Comparison of ENCODE assay signal across 9 cellular contexts in the genomic region with DNA sequence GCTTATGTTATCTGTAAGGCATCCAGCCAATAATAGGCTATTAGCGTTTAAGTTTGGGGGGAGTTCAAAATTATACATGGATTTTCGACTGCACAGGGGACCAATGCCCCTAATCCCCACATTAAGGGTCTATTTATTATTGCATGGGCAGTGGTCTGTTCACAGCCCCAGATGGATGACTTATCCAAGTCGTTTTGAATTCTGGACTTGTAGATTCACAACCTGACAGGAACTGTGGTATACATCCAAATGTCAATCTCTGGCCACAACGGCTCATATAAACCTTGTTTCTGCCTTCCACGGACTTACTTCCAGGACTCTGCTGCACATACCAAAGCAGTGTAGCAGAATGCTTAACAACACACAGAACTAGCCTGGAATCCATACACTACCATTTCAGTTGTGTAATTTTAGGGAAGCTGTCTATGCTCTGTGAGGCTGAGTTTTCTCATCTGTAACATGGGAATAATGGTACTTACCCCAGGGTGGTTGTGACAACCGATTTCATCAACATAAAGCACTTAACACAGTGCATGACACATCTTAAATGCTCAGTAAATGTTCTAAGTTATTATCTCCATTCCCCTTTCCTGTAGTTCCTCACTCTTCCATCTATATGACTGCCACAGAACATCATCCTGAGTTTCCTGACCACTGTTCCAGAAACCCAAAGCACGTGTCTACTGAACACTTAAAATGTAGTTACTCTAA. TPM values are rescaled to one million over a fixed set of nuclear protein-coding genes. Genes with fewer than 3 reads are reported as not detected.
A peak's percentile ranks its signal among the peaks of the same experiment; 100 is the strongest.
DNase-seq lines count a peak whose midpoint lies in the region; ATAC-seq and TF ChIP-seq lines count a peak whose summit lies in the region.
"Had no signal": no experiment of that assay in that cellular context is flagged by ENCODE, and none has a peak within 500 bp of the region (broad histone marks: within the 10 kb centered on the region; RNA-seq: fewer than 3 reads in every experiment).

No MANE protein-coding gene starts in this region.

- POLR2A ChIA-PET in activated CD8-positive, alpha-beta T cell treated with anti-CD3 and anti-CD28 coated beads, Interleukin-2, amount 10 ng/mL, durations not matched to agents 7 days and 5 days (lab: Charles Lee) = no interaction called here

- H3K4me3 Mint-ChIP-seq in T-helper 2 cell treated with Interferon-gamma antibody and Interleukin-4, amounts not matched to agents 5 μg/mL and 100 μg/mL, for 36 hours = peak overlapping the region; percentile 97
- H3K4me3 Mint-ChIP-seq in activated CD8-positive, alpha-beta T cell treated with anti-CD3 and anti-CD28 coated beads, Interleukin-2, amount 10 ng/mL, durations not matched to agents 7 days and 5 days = peak overlapping the region; percentile 66
- H3K4me3 Mint-ChIP-seq in stimulated activated effector memory CD8-positive, alpha-beta T cell treated with anti-CD3 and anti-CD28 coated beads, Interleukin-12 subunit alpha, Interleukin-12 subunit beta, amount 100 ng/mL, for 72 hours = peak overlapping the region; percentile 100

- peaks cover 62% of the 10 kb centered on the region for H3K36me3 Mint-ChIP-seq in T-helper 2 cell treated with Interferon-gamma antibody and Interleukin-4, amounts not matched to agents 5 μg/mL and 100 μg/mL, for 36 hours (ENCODE audit: low read depth)
- H3K36me3 Mint-ChIP-seq in activated CD8-positive, alpha-beta T cell treated with anti-CD3 and anti-CD28 coated beads, Interleukin-2, amount 10 ng/mL, durations not matched to agents 7 days and 5 days (ENCODE audit: low read depth) = peaks cover 73% of the 10 kb centered on the region
- H3K36me3 Mint-ChIP-seq in stimulated activated effector memory CD8-positive, alpha-beta T cell treated with anti-CD3 and anti-CD28 coated beads, Interleukin-12 subunit alpha, Interleukin-12 subunit beta, amount 100 ng/mL, for 72 hours = peaks cover 79% of the 10 kb centered on the region

- peaks cover 10% of the 10 kb centered on the region for H3K4me1 ChIP-seq in iPS-15b (ENCODE audit: control insufficient read depth, insufficient read depth, low read length)

- no peak for TF ChIP-seq POLR2A in lower leg skin (IDR thresholded peaks at IDR 0.05)

- WGBS in lower leg skin, 2 donors = 65 to 77% methylated on average over 7 of the region's 7 CpGs

- H3K4me3 ChIP-seq in iPS-15b (ENCODE audit: low read depth, low read length) (peak overlapping the region; percentile 1), lower leg skin (ENCODE audit: low read depth, poor library complexity, severe bottlenecking) (no peak overlapping the region)

- H3K4me1 Mint-ChIP-seq in T-helper 2 cell treated with Interferon-gamma antibody and Interleukin-4, amounts not matched to agents 5 μg/mL and 100 μg/mL, for 36 hours (ENCODE audit: low read depth) = peaks cover 39% of the 10 kb centered on the region
- H3K4me1 Mint-ChIP-seq in activated CD8-positive, alpha-beta T cell treated with anti-CD3 and anti-CD28 coated beads, Interleukin-2, amount 10 ng/mL, durations not matched to agents 7 days and 5 days (ENCODE audit: low read depth) = peaks cover 53% of the 10 kb centered on the region
- H3K4me1 Mint-ChIP-seq in stimulated activated effector memory CD8-positive, alpha-beta T cell treated with anti-CD3 and anti-CD28 coated beads, Interleukin-12 subunit alpha, Interleukin-12 subunit beta, amount 100 ng/mL, for 72 hours = peaks cover 46% of the 10 kb centered on the region

- peak overlapping the region; percentile 5 for H3K27ac Mint-ChIP-seq in T-helper 2 cell treated with Interferon-gamma antibody and Interleukin-4, amounts not matched to agents 5 μg/mL and 100 μg/mL, for 36 hours
- no peak overlapping the region for H3K27ac Mint-ChIP-seq in activated CD8-positive, alpha-beta T cell treated with anti-CD3 and anti-CD28 coated beads, Interleukin-2, amount 10 ng/mL, durations not matched to agents 7 days and 5 days
- H3K27ac Mint-ChIP-seq in stimulated activated effector memory CD8-positive, alpha-beta T cell treated with anti-CD3 and anti-CD28 coated beads, Interleukin-12 subunit alpha, Interleukin-12 subunit beta, amount 100 ng/mL, for 72 hours = no peak overlapping the region

- H3K36me3 ChIP-seq in iPS-15b (ENCODE audit: control insufficient read depth, insufficient read depth, low read length) = peaks cover 12% of the 10 kb centered on the region
- H3K36me3 ChIP-seq: thyroid gland had no signal

- DNase-seq in T-helper 2 cell treated with Interferon-gamma antibody and Interleukin-4, amounts not matched to agents 5 μg/mL and 100 μg/mL, for 36 hours (ENCODE audit: low spot score) = no peak
- DNase-seq in T-helper 2 cell = no peak
- DNase-seq in activated CD8-positive, alpha-beta T cell treated with anti-CD3 and anti-CD28 coated beads, Interleukin-2, amount 10 ng/mL, durations not matched to agents 7 days and 5 days = no peak
- DNase-seq in stimulated activated effector memory CD8-positive, alpha-beta T cell treated with anti-CD3 and anti-CD28 coated beads, Interleukin-12 subunit alpha, Interleukin-12 subunit beta, amount 100 ng/mL, for 72 hours (ENCODE audit: low spot score in 2 of 2) = peak in 1 of 2 donors; percentile 46
- DNase-seq in dedifferentiated amniotic fluid mesenchymal stem cell (ENCODE audit: extremely low spot score) = no peak
- no peak for DNase-seq in lower leg skin (ENCODE audit: low spot score in 2 of 2)
- DNase-seq in NCI-H146 treated with DMSO at 0.1 percent for 48 hours (lab: John Stamatoyannopoulos, UW; ENCODE audit: unreplicated experiment) = no peak
- DNase-seq: thyroid gland had no signal

- no peak for TF ChIP-seq CTCF in lower leg skin (IDR thresholded peaks at IDR 0.05)

- no peaks in the 10 kb centered on the region for H3K27me3 Mint-ChIP-seq in T-helper 2 cell treated with Interferon-gamma antibody and Interleukin-4, amounts not matched to agents 5 μg/mL and 100 μg/mL, for 36 hours (ENCODE audit: low read depth)
- no peaks in the 10 kb centered on the region for H3K27me3 Mint-ChIP-seq in activated CD8-positive, alpha-beta T cell treated with anti-CD3 and anti-CD28 coated beads, Interleukin-2, amount 10 ng/mL, durations not matched to agents 7 days and 5 days (ENCODE audit: low read depth)

- CTCF ChIA-PET in activated CD8-positive, alpha-beta T cell treated with anti-CD3 and anti-CD28 coated beads, Interleukin-2, amount 10 ng/mL, durations not matched to agents 7 days and 5 days (lab: Charles Lee) = interaction anchor here (1.6 kb wide), 1 partner anchor 55 kb away, joined by 3 read pairs; no protein-coding TSS in a partner anchor

- no peak for ATAC-seq in activated CD8-positive, alpha-beta T cell treated with anti-CD3 and anti-CD28 coated beads, Interleukin-2, amount 10 ng/mL, durations not matched to agents 7 days and 5 days
- no peak for ATAC-seq in stimulated activated effector memory CD8-positive, alpha-beta T cell treated with anti-CD3 and anti-CD28 coated beads, Interleukin-12 subunit alpha, Interleukin-12 subunit beta, amount 100 ng/mL, for 72 hours

- H3K9me3 Mint-ChIP-seq in T-helper 2 cell treated with Interferon-gamma antibody and Interleukin-4, amounts not matched to agents 5 μg/mL and 100 μg/mL, for 36 hours = peaks cover 21% of the 10 kb centered on the region
- H3K9me3 Mint-ChIP-seq in activated CD8-positive, alpha-beta T cell treated with anti-CD3 and anti-CD28 coated beads, Interleukin-2, amount 10 ng/mL, durations not matched to agents 7 days and 5 days (ENCODE audit: insufficient read depth) = peaks cover 18% of the 10 kb centered on the region
- H3K9me3 Mint-ChIP-seq in stimulated activated effector memory CD8-positive, alpha-beta T cell treated with anti-CD3 and anti-CD28 coated beads, Interleukin-12 subunit alpha, Interleukin-12 subunit beta, amount 100 ng/mL, for 72 hours = peaks cover 3% of the 10 kb centered on the region

- no peaks in the 10 kb centered on the region for H3K27me3 ChIP-seq in iPS-15b (ENCODE audit: control insufficient read depth, insufficient read depth, low read length)
- H3K27me3 ChIP-seq: thyroid gland had no signal

- H3K9ac ChIP-seq in iPS-15b (ENCODE audit: low read depth, low read length) = no peak overlapping the region

- no peaks in the 10 kb centered on the region for H3K9me3 ChIP-seq in iPS-15b (ENCODE audit: control insufficient read depth, insufficient read depth, low read length)
- H3K9me3 ChIP-seq: thyroid gland had no signal

- intact Hi-C loops in lower leg skin (cut with DNase I; ENCODE audit: low total_unique reads) = no loop called here

RNA-seq across cellular contexts. Expression of a gene that starts 3.7 kb away (rescaled TPM):
- total RNA-seq in activated CD8-positive, alpha-beta T cell treated with anti-CD3 and anti-CD28 coated beads, Interleukin-2, amount 10 ng/mL, durations not matched to agents 7 days and 5 days = 100 to 1,000 TPM; 172 to 184 TPM
- total RNA-seq in lower leg skin = 100 to 1,000 TPM in 3 of 4 donors, 10 to 100 TPM in 1; 91.7 to 132 (median 102) TPM

RNA-seq across cellular contexts. Expression of a gene that starts 3.8 kb away (rescaled TPM):
- total RNA-seq in activated CD8-positive, alpha-beta T cell treated with anti-CD3 and anti-CD28 coated beads, Interleukin-2, amount 10 ng/mL, durations not matched to agents 7 days and 5 days = 10 to 100 TPM; 34.7 to 41.3 TPM
- total RNA-seq in lower leg skin = 10 to 100 TPM in 2 of 4 donors, 1 to 10 TPM in 2; 6.2 to 22.6 (median 10.3) TPM

RNA-seq across cellular contexts. Expression of a gene that starts 33.3 kb away (rescaled TPM):
- total RNA-seq in activated CD8-positive, alpha-beta T cell treated with anti-CD3 and anti-CD28 coated beads, Interleukin-2, amount 10 ng/mL, durations not matched to agents 7 days and 5 days = 100 to 1,000 TPM; 116 to 129 TPM
- 100 to 1,000 TPM in 2 of 4 donors, 10 to 100 TPM in 2; 70.2 to 133 (median 109) TPM for total RNA-seq in lower leg skin

RNA-seq across cellular contexts. Expression of a gene that starts 51.1 kb away (rescaled TPM):
- 1 to 10 TPM; 1.4 to 1.7 TPM for total RNA-seq in activated CD8-positive, alpha-beta T cell treated with anti-CD3 and anti-CD28 coated beads, Interleukin-2, amount 10 ng/mL, durations not matched to agents 7 days and 5 days
- total RNA-seq in lower leg skin = 10 to 100 TPM; 12.6 to 25.0 (median 21.5) TPM

RNA-seq across cellular contexts. Expression of a gene that starts 52.1 kb away (rescaled TPM):
- 10 to 100 TPM; 65.2 to 74.6 TPM for total RNA-seq in activated CD8-positive, alpha-beta T cell treated with anti-CD3 and anti-CD28 coated beads, Interleukin-2, amount 10 ng/mL, durations not matched to agents 7 days and 5 days
- 10 to 100 TPM; 21.0 to 69.1 (median 52.3) TPM for total RNA-seq in lower leg skin
